8 cellular contexts compared by ENCODE assay signal in genomic region chr18:36672437-36673344, GRCh38.
A peak's percentile ranks its signal among the peaks of the same experiment; 100 is the strongest.
DNase-seq lines count a peak whose midpoint lies in the region; ATAC-seq lines count a peak whose summit lies in the region.

No MANE protein-coding gene starts in this region.

- no peaks in the 10 kb centered on the region for H3K36me3 ChIP-seq in subcutaneous abdominal adipose tissue (ENCODE audit: control insufficient read depth in 5 of 5, insufficient read depth in 5 of 5, low read length in 5 of 5)

- no peaks in the 10 kb centered on the region for H3K36me3 Mint-ChIP-seq in activated T-cell treated with anti-CD3 and anti-CD28 coated beads, Interleukin-2, amount 50 U/mL, for 72 hours (ENCODE audit: insufficient read depth in 2 of 2)

- no peak overlapping the region for H3K27ac Mint-ChIP-seq in activated T-cell treated with anti-CD3 and anti-CD28 coated beads, Interleukin-2, amount 50 U/mL, for 72 hours

- peak; percentile 84 for ATAC-seq in HG02884 (IDR thresholded peaks at IDR 0.05; ENCODE audit: unreplicated experiment)
- no peak for ATAC-seq in activated T-cell treated with anti-CD3 and anti-CD28 coated beads, Interleukin-2, amount 50 U/mL, for 72 hours (replicated peaks in 1 of 2)

- H3K27ac ChIP-seq in epithelial cell of prostate (peak overlapping the region; percentile 82), subcutaneous abdominal adipose tissue (ENCODE audit: low read depth, low read length) (peak overlapping the region; percentile 18)

- no peaks in the 10 kb centered on the region for H3K9me3 Mint-ChIP-seq in activated T-cell treated with anti-CD3 and anti-CD28 coated beads, Interleukin-2, amount 50 U/mL, for 72 hours

- H3K27me3 Mint-ChIP-seq in activated T-cell treated with anti-CD3 and anti-CD28 coated beads, Interleukin-2, amount 50 U/mL, for 72 hours (ENCODE audit: low read depth) = peaks cover 33% of the 10 kb centered on the region

- H3K9me3 ChIP-seq in subcutaneous abdominal adipose tissue (ENCODE audit: control insufficient read depth in 5 of 5, low read length in 5 of 5) = peaks cover 0 to 4% (median 3%) of the 10 kb centered on the region in 5 donors

- H3K4me3 ChIP-seq in subcutaneous abdominal adipose tissue (ENCODE audit: low read depth in 1 of 5, low read length in 5 of 5) = peak overlapping the region in 4 of 5 donors; percentile 14 to 45 (median 24)

- no peaks in the 10 kb centered on the region for H3K4me1 Mint-ChIP-seq in activated T-cell treated with anti-CD3 and anti-CD28 coated beads, Interleukin-2, amount 50 U/mL, for 72 hours (ENCODE audit: low read depth)

- no peaks in the 10 kb centered on the region for H3K27me3 ChIP-seq in subcutaneous abdominal adipose tissue (ENCODE audit: control insufficient read depth in 5 of 5, insufficient read depth in 4 of 5, low read length in 5 of 5)

- peak overlapping the region in 1 of 2 donors; percentile 7 for H3K4me3 Mint-ChIP-seq in activated T-cell treated with anti-CD3 and anti-CD28 coated beads, Interleukin-2, amount 50 U/mL, for 72 hours

- peak; percentile 60 for DNase-seq in GM03348 (ENCODE audit: low spot score)
- DNase-seq in NCI-H345 treated with DMSO at 0.1 percent for 48 hours (lab: John Stamatoyannopoulos, UW; ENCODE audit: unreplicated experiment) = peak; percentile 68
- DNase-seq in epithelial cell of prostate (ENCODE audit: low read depth, low spot score) = peak; percentile 94
- DNase-seq in activated T-cell treated with anti-CD3 and anti-CD28 coated beads, Interleukin-2, amount 50 U/mL, for 72 hours = no peak
- no peak for DNase-seq in activated CD8-positive, alpha-beta memory T cell treated with anti-CD3 and anti-CD28 coated beads for 24 hours
- no peak for DNase-seq in occipital lobe (lab: John Stamatoyannopoulos, UW)

- H3K4me1 ChIP-seq in subcutaneous abdominal adipose tissue (ENCODE audit: control insufficient read depth in 5 of 5, insufficient read depth in 5 of 5, low read length in 5 of 5) = peaks cover 0 to 11% (median 5%) of the 10 kb centered on the region in 5 donors

- peak overlapping the region in 1 of 5 donors; percentile 14 for H3K9ac ChIP-seq in subcutaneous abdominal adipose tissue (ENCODE audit: low read length in 5 of 5)

Comparison
In these comparisons a context has a peak if more than half of its experiments do, and no peak if none do; other contexts are left out.
1. DNase-seq: peak in GM03348 (single experiment), NCI-H345 treated with DMSO at 0.1 percent for 48 hours (single experiment) and epithelial cell of prostate (single experiment); none in activated T-cell treated with anti-CD3 and anti-CD28 coated beads, Interleukin-2, amount 50 U/mL, for 72 hours (0 of 2), activated CD8-positive, alpha-beta memory T cell treated with anti-CD3 and anti-CD28 coated beads for 24 hours (single experiment) and occipital lobe (single experiment).